22 cellular contexts compared by ENCODE assay signal in genomic region chr10:121313119-121313858, GRCh38.
DNase-seq lines count a peak whose midpoint lies in the region; ATAC-seq, FAIRE-seq and TF ChIP-seq lines count a peak whose summit lies in the region.
"Had no signal": no experiment of that assay in that cellular context is flagged by ENCODE, and none has a peak within 500 bp of the region (broad histone marks: within the 10 kb centered on the region; RNA-seq: fewer than 3 reads in every experiment).

No MANE protein-coding gene starts in this region.

- CTCF ChIA-PET in Calu3 (lab: Charles Lee): no interaction called here

- peaks cover 2% of the 10 kb centered on the region for H3K9me3 Mint-ChIP-seq in Calu3 (ENCODE audit: low read depth, unreplicated experiment)
- H3K9me3 Mint-ChIP-seq: natural killer cell had no signal

- no peaks in the 10 kb centered on the region for H3K36me3 Mint-ChIP-seq in Calu3 (ENCODE audit: insufficient read depth, unreplicated experiment)
- H3K36me3 Mint-ChIP-seq: natural killer cell had no signal

- H3K27ac Mint-ChIP-seq in Calu3 (ENCODE audit: unreplicated experiment): peak overlapping the region; percentile 30
- H3K27ac Mint-ChIP-seq: HFFc6, natural killer cell had no signal

- H3K36me3 ChIP-seq in esophagus squamous epithelium: no peaks in the 10 kb centered on the region
- H3K36me3 ChIP-seq in pancreas: no peaks in the 10 kb centered on the region
- no peaks in the 10 kb centered on the region for H3K36me3 ChIP-seq in H7 (replicated peaks; ENCODE audit: control insufficient read depth, insufficient read depth, low read length)
- H3K36me3 ChIP-seq: left ventricle myocardium inferior had no signal

- no TSS peak for BruUV-seq in Calu3 (replicated peaks; lab: Mats Ljungman, UMichigan)

- no peak for FAIRE-seq in pancreas (lab: Jason Lieb, UNC)

- TF ChIP-seq POLR2A in esophagus squamous epithelium (IDR thresholded peaks at IDR 0.05): no peak

- H3K27me3 ChIP-seq in esophagus squamous epithelium: no peaks in the 10 kb centered on the region
- no peaks in the 10 kb centered on the region for H3K27me3 ChIP-seq in pancreas
- no peaks in the 10 kb centered on the region for H3K27me3 ChIP-seq in H7 (ENCODE audit: control insufficient read depth, insufficient read depth, low read length)

- 22 to 46% methylated on average over 13 to 17 of the region's 17 CpGs for WGBS in esophagus squamous epithelium, 2 donors
- 31 to 32% methylated on average over 17 of the region's 17 CpGs for WGBS in pancreas, 2 donors

- ATAC-seq in pancreas (peak in 2 of 4 donors; percentile 33 to 46), GM19023 (IDR thresholded peaks at IDR 0.05; ENCODE audit: unreplicated experiment) (no peak), HG02678 (IDR thresholded peaks at IDR 0.05; ENCODE audit: unreplicated experiment) (no peak)
- ATAC-seq: natural killer cell, PC-3 had no signal

- no peaks in the 10 kb centered on the region for H3K9me3 ChIP-seq in esophagus squamous epithelium
- H3K9me3 ChIP-seq in pancreas: no peaks in the 10 kb centered on the region
- H3K9me3 ChIP-seq: left ventricle myocardium inferior had no signal

- H3K27me3 Mint-ChIP-seq in Calu3 (ENCODE audit: unreplicated experiment): no peaks in the 10 kb centered on the region

- no peak for DNase-seq in Calu3
- peak; percentile 12 for DNase-seq in RPMI7951 (ENCODE audit: low read depth)
- DNase-seq in esophagus squamous epithelium (lab: John Stamatoyannopoulos, UW): no peak
- no peak for DNase-seq in pancreas
- no peak for DNase-seq in H7
- no peak for DNase-seq in GM13976 (ENCODE audit: low spot score)
- DNase-seq: activated CD4-positive, alpha-beta T cell treated with anti-CD3 and anti-CD28 coated beads for 1 hour; activated gamma-delta T cell; amniotic stem cell; foreskin fibroblast; HFFc6; IMR-90; left ventricle myocardium inferior; MV-4-11; natural killer cell; NCI-H2029 treated with DMSO at 0.1 percent for 48 hours; NCI-H526 treated with DMSO at 0.1 percent for 48 hours; PC-3; stimulated activated naive CD4-positive, alpha-beta T cell treated with Interleukin-2 at 50 U/mL for 16 hours; T-helper 9 cell had no signal

- no peak for TF ChIP-seq CTCF in Calu3 (IDR thresholded peaks at IDR 0.05; ENCODE audit: unreplicated experiment)
- TF ChIP-seq CTCF in esophagus squamous epithelium (IDR thresholded peaks at IDR 0.05): no peak
- TF ChIP-seq CTCF in pancreas (IDR thresholded peaks at IDR 0.05): no peak
- TF ChIP-seq CTCF in GM13976 (IDR thresholded peaks at IDR 0.05; ENCODE audit: borderline replicate concordance, control extremely low read depth, extremely low read depth, insufficient read depth, missing control alignments): no peak

- H3K27ac ChIP-seq in esophagus squamous epithelium (peak overlapping the region; percentile 28 to 67 (median 56)), pancreas (peak overlapping the region in 3 of 4 donors; percentile 38 to 76 (median 74))
- H3K27ac ChIP-seq: left ventricle myocardium inferior had no signal

- H3K4me1 ChIP-seq in esophagus squamous epithelium: peaks cover 0 to 31% (median 0%) of the 10 kb centered on the region in 3 donors
- no peaks in the 10 kb centered on the region for H3K4me1 ChIP-seq in pancreas
- H3K4me1 ChIP-seq: left ventricle myocardium inferior had no signal

- H3K4me1 Mint-ChIP-seq in Calu3 (ENCODE audit: low read depth, unreplicated experiment): peaks cover 31% of the 10 kb centered on the region
- H3K4me1 Mint-ChIP-seq: natural killer cell had no signal

- no peak overlapping the region for H3K4me3 ChIP-seq in esophagus squamous epithelium
- H3K4me3 ChIP-seq in pancreas: no peak overlapping the region
- no peak overlapping the region for H3K4me3 ChIP-seq in H7 (ENCODE audit: insufficient read depth, low read depth, low read length)
- H3K4me3 ChIP-seq: left ventricle myocardium inferior had no signal

- intact Hi-C loops in Calu3 (cut with micrococcal nuclease; ENCODE audit: unreplicated experiment) (no loop called here), esophagus squamous epithelium (cut with DNase I) (no loop called here), pancreas (cut with DNase I) (no loop called here)

- no peak overlapping the region for H3K4me3 Mint-ChIP-seq in Calu3 (ENCODE audit: low read depth, unreplicated experiment)
- H3K4me3 Mint-ChIP-seq: HFFc6, natural killer cell had no signal

- in situ Hi-C loops in GM13976 (cut with MboI; ENCODE audit: low sequenced_read_pairs, unreplicated experiment): no loop called here
